In the genomic region with DNA sequence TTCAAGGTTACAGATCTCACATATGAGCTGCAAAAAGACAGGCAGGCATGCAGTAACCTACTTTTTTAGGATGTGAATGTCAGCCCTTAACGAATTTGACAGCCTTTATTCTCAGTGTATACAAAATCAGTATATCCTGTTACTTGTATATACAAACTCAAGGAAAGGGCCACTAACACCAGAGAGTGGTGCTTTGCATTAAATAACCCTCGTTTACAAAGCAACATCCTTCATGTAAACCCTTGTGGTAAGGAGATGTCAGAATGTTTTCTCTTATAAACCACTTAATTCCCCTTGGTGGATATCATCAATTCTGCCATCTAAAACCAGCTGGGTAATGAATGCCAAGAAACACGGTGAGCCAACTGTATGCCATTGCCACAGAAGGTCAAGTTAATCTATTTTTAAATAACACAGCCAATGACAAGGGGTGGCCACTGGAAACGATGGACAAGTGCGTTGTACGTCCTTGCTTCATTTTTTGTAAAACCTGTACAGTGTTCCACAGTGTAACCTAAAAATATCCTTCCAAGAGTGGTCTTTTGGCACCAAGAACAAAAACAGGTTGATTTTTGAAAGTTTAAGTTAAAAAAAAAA, we compare ENCODE assay signal across 22 cellular contexts. TPM values are rescaled to one million over a fixed set of nuclear protein-coding genes. Genes with fewer than 3 reads are reported as not detected.
"Had no signal": no experiment of that assay in that cellular context is flagged by ENCODE, and none has a peak within 500 bp of the region (broad histone marks: within the 10 kb centered on the region; RNA-seq: fewer than 3 reads in every experiment).

No MANE protein-coding gene starts in this region.

- H3K4me3 Mint-ChIP-seq: mesothelial cell of epicardium; natural killer cell treated with Interleukin-12 subunit alpha and Interleukin-12 subunit beta and Interleukin-15 and Interleukin-18, amount 100 ng/mL, for 72 hours; stimulated activated naive B cell treated with anti-CD40 and anti-IgM and Interleukin-4, amounts not matched to agents 10 μg/mL and 1 μg/mL and 100 μg/mL, for 72 hours; stimulated activated naive CD8-positive, alpha-beta T cell treated with anti-CD3 and anti-CD28 coated beads, Interleukin-15, amount 100 ng/mL, for 72 hours had no signal

- H3K4me2 ChIP-seq: hepatocyte had no signal

- H3K27me3 ChIP-seq: gastroesophageal sphincter, hepatocyte, pancreas, testis, tibial nerve, upper lobe of right lung, vagina had no signal

- ATAC-seq: gastroesophageal sphincter; left colon; natural killer cell treated with Interleukin-12 subunit alpha and Interleukin-12 subunit beta and Interleukin-15 and Interleukin-18, amount 100 ng/mL, for 72 hours; pancreas; sciatic nerve; stimulated activated naive B cell treated with anti-CD40 and anti-IgM and Interleukin-4, amounts not matched to agents 10 μg/mL and 1 μg/mL and 100 μg/mL, for 72 hours; stimulated activated naive CD8-positive, alpha-beta T cell treated with anti-CD3 and anti-CD28 coated beads, Interleukin-15, amount 100 ng/mL, for 72 hours; upper lobe of right lung had no signal

- H3K27ac Mint-ChIP-seq: natural killer cell treated with Interleukin-12 subunit alpha and Interleukin-12 subunit beta and Interleukin-15 and Interleukin-18, amount 100 ng/mL, for 72 hours; progenitor cell of endocrine pancreas; stimulated activated naive B cell treated with anti-CD40 and anti-IgM and Interleukin-4, amounts not matched to agents 10 μg/mL and 1 μg/mL and 100 μg/mL, for 72 hours had no signal

- H3K27ac ChIP-seq: coronary artery, gastroesophageal sphincter, hepatocyte, pancreas, skin epidermis, testis, tibial nerve, upper lobe of right lung, vagina had no signal

- H3K9me3 ChIP-seq: gastroesophageal sphincter, pancreas, testis, tibial nerve, upper lobe of right lung, vagina had no signal

- H3K4me3 ChIP-seq: coronary artery, gastroesophageal sphincter, hepatocyte, pancreas, skin epidermis, testis, tibial nerve, upper lobe of right lung, vagina had no signal

- H2AFZ ChIP-seq: hepatocyte had no signal

- H3K4me1 Mint-ChIP-seq: stimulated activated naive B cell treated with anti-CD40 and anti-IgM and Interleukin-4, amounts not matched to agents 10 μg/mL and 1 μg/mL and 100 μg/mL, for 72 hours had no signal

- H3K36me3 Mint-ChIP-seq: natural killer cell treated with Interleukin-12 subunit alpha and Interleukin-12 subunit beta and Interleukin-15 and Interleukin-18, amount 100 ng/mL, for 72 hours; stimulated activated naive B cell treated with anti-CD40 and anti-IgM and Interleukin-4, amounts not matched to agents 10 μg/mL and 1 μg/mL and 100 μg/mL, for 72 hours had no signal

- DNase-seq: effector CD4-positive, alpha-beta T cell; glutamatergic neuron; left colon; mammary epithelial cell; occipital lobe; pancreas; stimulated activated CD4-positive, alpha-beta T cell treated with anti-CD3 and anti-CD28 coated beads, Interleukin-2, amount 100 ng/mL, for 24 hours; stimulated activated CD4-positive, alpha-beta T cell treated with anti-CD3 and anti-CD28 coated beads, Interleukin-4, amount 100 ng/mL, for 4 hours; stimulated activated naive B cell treated with anti-CD40 and anti-IgM and Interleukin-4, amounts not matched to agents 10 μg/mL and 1 μg/mL and 100 μg/mL, for 72 hours; stimulated activated naive CD8-positive, alpha-beta T cell treated with anti-CD3 and anti-CD28 coated beads, Interleukin-15, amount 100 ng/mL, for 72 hours; testis; upper lobe of right lung had no signal

- H3K9me3 Mint-ChIP-seq: mesothelial cell of epicardium; natural killer cell treated with Interleukin-12 subunit alpha and Interleukin-12 subunit beta and Interleukin-15 and Interleukin-18, amount 100 ng/mL, for 72 hours had no signal

- H3K36me3 ChIP-seq: gastroesophageal sphincter, pancreas, tibial nerve, upper lobe of right lung, vagina had no signal

- H3K27me3 Mint-ChIP-seq: progenitor cell of endocrine pancreas had no signal

RNA-seq across cellular contexts. Expression of gene MAGI1, which starts 7.5 kb away (rescaled TPM):
- total RNA-seq: natural killer cell treated with Interleukin-12 subunit alpha and Interleukin-12 subunit beta and Interleukin-15 and Interleukin-18, amount 100 ng/mL, for 72 hours had no signal
